ENCODE assay signal across 7 cellular contexts in the genomic region with DNA sequence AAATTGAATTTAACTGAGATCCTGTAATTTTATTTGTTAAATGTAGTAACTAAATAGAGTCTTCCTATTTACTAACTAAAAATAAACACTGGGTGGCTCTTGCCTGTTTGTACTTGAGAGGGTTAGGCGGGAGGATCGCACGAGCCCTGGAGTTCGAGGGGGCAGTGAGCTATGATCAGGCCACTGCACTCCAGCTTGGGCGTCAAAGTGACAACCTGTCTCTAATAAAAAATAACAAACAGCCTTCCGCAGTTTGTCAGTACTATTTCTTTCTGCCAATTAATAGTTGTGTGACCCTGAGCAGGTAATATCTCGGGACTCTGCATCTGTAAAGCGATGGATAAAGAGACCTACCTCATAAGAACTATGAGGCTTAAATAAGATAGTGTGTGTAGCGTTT. TPM values are rescaled to one million over a fixed set of nuclear protein-coding genes. Genes with fewer than 3 reads are reported as not detected.
DNase-seq lines count a peak whose midpoint lies in the region; ATAC-seq, FAIRE-seq and TF ChIP-seq lines count a peak whose summit lies in the region.

No MANE protein-coding gene starts in this region.

- H3K4me3 ChIP-seq in HCT116 (replicated peaks in 1 of 2; ENCODE audit: low read depth in 1 of 2, low read length in 2 of 2), result peak overlapping the region; percentile 73 to 91
- peak overlapping the region; percentile 81 for H3K4me3 ChIP-seq in SU-DHL-6 (ENCODE audit: insufficient read depth, low read length, poor library complexity, severe bottlenecking)
- peak overlapping the region; percentile 89 for H3K4me3 ChIP-seq in fibroblast of villous mesenchyme (ENCODE audit: low read depth, low read length)
- peak overlapping the region; percentile 73 for H3K4me3 ChIP-seq in retinal pigment epithelial cell (ENCODE audit: low read length)

- intact Hi-C loops in HCT116 (cut with micrococcal nuclease), result no loop called here

- RAD21 ChIA-PET in HCT116 (lab: Charles Lee; ENCODE audit: low non-redundant PET in 1 of 2, low total read pairs in 2 of 2, uncharacterized antibody in 2 of 2, unreplicated experiment in 2 of 2), result no interaction called here

- H3K79me2 ChIP-seq in HCT116 (ENCODE audit: insufficient read depth, low read length), result peaks cover 41% of the 10 kb centered on the region
- peaks cover 40% of the 10 kb centered on the region for H3K79me2 ChIP-seq in SU-DHL-6 (ENCODE audit: insufficient read depth, low read length)

- peak overlapping the region; percentile 59 for H3K27ac ChIP-seq in HCT116 (ENCODE audit: low read depth, low read length)
- H3K27ac ChIP-seq in SU-DHL-6 (ENCODE audit: low read depth, low read length), result peak overlapping the region; percentile 83

- H3K27me3 ChIP-seq in HCT116 (ENCODE audit: insufficient read depth, low read length) (no peaks in the 10 kb centered on the region), SU-DHL-6 (ENCODE audit: low read length) (no peaks in the 10 kb centered on the region)

- POLR2A ChIA-PET in HCT116 (lab: Charles Lee), result no interaction called here

- TSS peak; percentile 98 for BruUV-seq in HCT116 (replicated peaks; lab: Mats Ljungman, UMichigan)

- no peaks in the 10 kb centered on the region for H3F3A ChIP-seq in SU-DHL-6 (ENCODE audit: insufficient read depth)

- peaks cover 6 to 26% of the 10 kb centered on the region in 2 experiments; a peak in 3 of 4 replicates for H3K4me1 ChIP-seq in HCT116 (ENCODE audit: control insufficient read depth in 1 of 2, insufficient read depth in 2 of 2, low read length in 2 of 2)

- H2AFZ ChIP-seq in HCT116 (ENCODE audit: low read depth, low read length, poor library complexity, severe bottlenecking), result peak overlapping the region; percentile 47
- peak overlapping the region; percentile 80 for H2AFZ ChIP-seq in SU-DHL-6 (ENCODE audit: low read depth, low read length, severe bottlenecking)

- TF ChIP-seq CTCF in HCT116 (IDR thresholded peaks at IDR 0.05 in 2 of 3, conservative IDR thresholded peaks at IDR 0.05 in 1 of 3; ENCODE audit: borderline replicate concordance in 1 of 3, insufficient read depth in 1 of 3, low read depth in 2 of 3, low read length in 2 of 3) (no peak), SU-DHL-6 (IDR thresholded peaks at IDR 0.05; ENCODE audit: insufficient read depth, low read length, poor library complexity, severe bottlenecking) (no peak), fibroblast of villous mesenchyme (IDR thresholded peaks at IDR 0.05; ENCODE audit: insufficient read depth, low read depth, low read length) (no peak), retinal pigment epithelial cell (conservative IDR thresholded peaks at IDR 0.05; ENCODE audit: low read depth, low read length) (no peak)

- CTCF ChIA-PET in HCT116 (lab: Charles Lee), result interaction anchor here (1.3 kb wide), 1 partner anchor 158 kb away, joined by 4 read pairs; no protein-coding TSS in a partner anchor

- H3K36me3 ChIP-seq in HCT116 (ENCODE audit: control insufficient read depth in 1 of 2, insufficient read depth in 2 of 2, low read length in 2 of 2) (peaks cover 8 to 17% of the 10 kb centered on the region in 2 experiments), SU-DHL-6 (ENCODE audit: low read length) (peaks cover 7% of the 10 kb centered on the region; the same call in 1 of the 2 replicates)

- FAIRE-seq in H54 (lab: Jason Lieb, UNC), result no peak

- H3K9me2 ChIP-seq in HCT116 (ENCODE audit: insufficient read depth) (no peaks in the 10 kb centered on the region), SU-DHL-6 (replicated peaks; ENCODE audit: insufficient read depth, low read length) (no peaks in the 10 kb centered on the region)

- H3K9ac ChIP-seq in HCT116 (ENCODE audit: low read length), result peak overlapping the region; percentile 92
- H3K9ac ChIP-seq in SU-DHL-6 (ENCODE audit: low read length), result peak overlapping the region; percentile 84

- H4K20me1 ChIP-seq in HCT116 (ENCODE audit: insufficient read depth), result no peaks in the 10 kb centered on the region; the same call in 1 of the 2 replicates
- H4K20me1 ChIP-seq in SU-DHL-6 (ENCODE audit: low read depth, low read length), result peaks cover 4% of the 10 kb centered on the region; the same call in 1 of the 2 replicates

- TF ChIP-seq POLR2A in HCT116 (IDR thresholded peaks at IDR 0.05; ENCODE audit: borderline replicate concordance, extremely low read depth, insufficient read depth, insufficient read length) (no peak), H54 (IDR thresholded peaks at IDR 0.05; ENCODE audit: low read depth, low read length) (no peak)

- peak overlapping the region; percentile 96 for H3K4me2 ChIP-seq in HCT116 (ENCODE audit: low read length)
- H3K4me2 ChIP-seq in SU-DHL-6 (ENCODE audit: low read depth, low read length, poor library complexity, severe bottlenecking), result peak overlapping the region; percentile 89

- peak; percentile 2; the same call in 1 of the 2 replicates for ATAC-seq in HCT116

- DNase-seq in HCT116 (ENCODE audit: low read depth, low spot score) (no peak), fibroblast of villous mesenchyme (ENCODE audit: low read depth) (no peak), retinal pigment epithelial cell (ENCODE audit: low read depth) (no peak), H54 (ENCODE audit: insufficient read length, low spot score) (no peak), ureter (ENCODE audit: low spot score) (no peak), NCI-H446 treated with DMSO at 0.1 percent for 48 hours (lab: John Stamatoyannopoulos, UW) (no peak)

- H3K9me3 ChIP-seq in HCT116 (ENCODE audit: control insufficient read depth in 1 of 2, insufficient read depth in 1 of 2, low read depth in 1 of 2, low read length in 2 of 2) (no peaks in the 10 kb centered on the region), SU-DHL-6 (ENCODE audit: insufficient read depth, low read length) (no peaks in the 10 kb centered on the region)

- no peak for TF ChIP-seq RAD21 in HCT116 (IDR thresholded peaks at IDR 0.05; ENCODE audit: low read depth)

TF ChIP-seq in HCT116, 20 proteins besides CTCF, POLR2A, EP300 and RAD21:
- TF ChIP-seq POLR2AphosphoS5 (IDR thresholded peaks at IDR 0.05; ENCODE audit: low read depth, low read length), result no peak

RNA-seq across cellular contexts. Expression of gene PDE12, which starts 0.8 kb away (rescaled TPM):
- total RNA-seq in HCT116 (2021; ENCODE audit: unreplicated experiment) (28.3 TPM), fibroblast of villous mesenchyme (19.0 and 25.0 TPM in 2 replicates), ureter (28.6 TPM)
- 9.2 and 9.3 TPM in 2 replicates for polyA plus RNA-seq in HCT116 (2012)

RNA-seq across cellular contexts. Expression of gene DNAH12, which starts 11.2 kb away (rescaled TPM):
- total RNA-seq in HCT116 (2021; ENCODE audit: unreplicated experiment) (not detected), fibroblast of villous mesenchyme (under 0.01 TPM in 2 replicates), ureter (0.70 TPM)
- 0.22 TPM in 1 of 2 replicates, not detected in the other for polyA plus RNA-seq in HCT116 (2012)

RNA-seq across cellular contexts. Expression of gene ARF4, which starts 41.8 kb away (rescaled TPM):
- 112 TPM for total RNA-seq in HCT116 (2021; ENCODE audit: unreplicated experiment)
- 96.7 and 102 TPM in 2 replicates for polyA plus RNA-seq in HCT116 (2012)
- 365 and 531 TPM in 2 replicates for total RNA-seq in fibroblast of villous mesenchyme
- total RNA-seq in ureter, result 130 TPM
